ENCODE assay signal across 26 cellular contexts in the genomic region with DNA sequence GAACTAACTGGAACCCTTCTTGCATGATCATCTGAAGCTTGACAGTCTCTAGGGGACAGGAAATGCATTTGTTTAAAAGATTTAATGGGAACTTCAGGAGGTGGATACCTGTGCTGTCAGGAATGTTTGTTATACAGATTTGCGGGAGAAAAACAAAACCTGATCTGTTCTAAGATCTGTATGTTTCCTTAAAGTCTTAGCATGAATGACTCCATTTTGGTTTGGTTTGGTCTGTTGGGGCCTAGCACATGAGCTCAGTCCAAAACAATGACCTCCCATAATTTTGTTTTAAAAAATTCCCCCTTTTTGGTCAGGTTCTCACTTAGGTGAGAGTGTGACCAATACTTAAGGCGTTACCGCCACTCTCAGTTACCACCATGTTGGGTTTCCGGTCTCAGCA.
"Had no signal": no experiment of that assay in that cellular context is flagged by ENCODE, and none has a peak within 500 bp of the region (broad histone marks: within the 10 kb centered on the region; RNA-seq: fewer than 3 reads in every experiment).

No MANE protein-coding gene starts in this region.

- H3K27ac Mint-ChIP-seq: naive thymus-derived CD4-positive, alpha-beta T cell; natural killer cell; stimulated activated effector memory CD8-positive, alpha-beta T cell treated with anti-CD3 and anti-CD28 coated beads, Interleukin-12 subunit alpha, Interleukin-12 subunit beta, amount 100 ng/mL, for 72 hours; stimulated activated naive B cell treated with anti-CD40 and anti-IgM and Interleukin-4, amounts not matched to agents 10 μg/mL and 1 μg/mL and 100 μg/mL, for 72 hours; stimulated activated naive CD8-positive, alpha-beta T cell treated with anti-CD3 and anti-CD28 coated beads, Interleukin-15, Interleukin-2, amounts not matched to agents 100 ng/mL and 50 ng/mL, for 24 hours; type B pancreatic cell had no signal

- H3K36me3 ChIP-seq: pancreas, prostate gland, right lobe of liver, sigmoid colon, stomach, tibial artery, transverse colon, upper lobe of right lung, uterus had no signal

- ATAC-seq: naive thymus-derived CD4-positive, alpha-beta T cell; natural killer cell; pancreas; right cardiac atrium; right lobe of liver; stimulated activated effector memory CD8-positive, alpha-beta T cell treated with anti-CD3 and anti-CD28 coated beads, Interleukin-12 subunit alpha, Interleukin-12 subunit beta, amount 100 ng/mL, for 72 hours; stimulated activated naive B cell treated with anti-CD40 and anti-IgM and Interleukin-4, amounts not matched to agents 10 μg/mL and 1 μg/mL and 100 μg/mL, for 72 hours; upper lobe of right lung had no signal

- H3K9me3 ChIP-seq: pancreas, prostate gland, right lobe of liver, sigmoid colon, testis, tibial artery, transverse colon, upper lobe of right lung, uterus had no signal

- DNase-seq: naive thymus-derived CD4-positive, alpha-beta T cell; natural killer cell; occipital lobe; pancreas; right cardiac atrium; right lobe of liver; sigmoid colon; small intestine; stimulated activated CD4-positive, alpha-beta T cell treated with anti-CD3 and anti-CD28 coated beads, Interleukin-15, amount 100 ng/mL, for 24 hours; stimulated activated CD4-positive, alpha-beta T cell treated with anti-CD3 and anti-CD28 coated beads, Interleukin-2, amount 100 ng/mL, for 24 hours; stimulated activated CD4-positive, alpha-beta T cell treated with anti-CD3 and anti-CD28 coated beads, Interleukin-2, amount 100 ng/mL, for 48 hours; stimulated activated CD4-positive, alpha-beta T cell treated with anti-CD3 and anti-CD28 coated beads, Interleukin-4, amount 100 ng/mL, for 24 hours; stimulated activated naive B cell treated with anti-CD40 and anti-IgM and Interleukin-4, amounts not matched to agents 10 μg/mL and 1 μg/mL and 100 μg/mL, for 72 hours; stimulated activated naive CD4-positive, alpha-beta T cell treated with Interleukin-2 at 50 U/mL for 16 hours; stomach; testis; tibial artery; transverse colon; upper lobe of right lung; uterus had no signal

- H3K4me1 Mint-ChIP-seq: natural killer cell; nephron; stimulated activated effector memory CD8-positive, alpha-beta T cell treated with anti-CD3 and anti-CD28 coated beads, Interleukin-12 subunit alpha, Interleukin-12 subunit beta, amount 100 ng/mL, for 72 hours; stimulated activated naive B cell treated with anti-CD40 and anti-IgM and Interleukin-4, amounts not matched to agents 10 μg/mL and 1 μg/mL and 100 μg/mL, for 72 hours had no signal

- H3K27me3 ChIP-seq: pancreas, right lobe of liver, sigmoid colon, stomach, testis, tibial artery, transverse colon, upper lobe of right lung, uterus had no signal

- H3K4me3 Mint-ChIP-seq: naive thymus-derived CD4-positive, alpha-beta T cell; natural killer cell; nephron; neural crest cell; stimulated activated effector memory CD8-positive, alpha-beta T cell treated with anti-CD3 and anti-CD28 coated beads, Interleukin-12 subunit alpha, Interleukin-12 subunit beta, amount 100 ng/mL, for 72 hours; stimulated activated naive B cell treated with anti-CD40 and anti-IgM and Interleukin-4, amounts not matched to agents 10 μg/mL and 1 μg/mL and 100 μg/mL, for 72 hours; stimulated activated naive CD8-positive, alpha-beta T cell treated with anti-CD3 and anti-CD28 coated beads, Interleukin-15, Interleukin-2, amounts not matched to agents 100 ng/mL and 50 ng/mL, for 24 hours; type B pancreatic cell had no signal

- H3K27ac ChIP-seq: pancreas, prostate gland, right lobe of liver, sigmoid colon, stomach, testis, tibial artery, transverse colon, upper lobe of right lung, uterus had no signal

- FAIRE-seq: pancreas, small intestine had no signal

- H3K36me3 Mint-ChIP-seq: naive thymus-derived CD4-positive, alpha-beta T cell; natural killer cell; stimulated activated effector memory CD8-positive, alpha-beta T cell treated with anti-CD3 and anti-CD28 coated beads, Interleukin-12 subunit alpha, Interleukin-12 subunit beta, amount 100 ng/mL, for 72 hours had no signal

- H3K27me3 Mint-ChIP-seq: stimulated activated naive B cell treated with anti-CD40 and anti-IgM and Interleukin-4, amounts not matched to agents 10 μg/mL and 1 μg/mL and 100 μg/mL, for 72 hours; stimulated activated naive CD8-positive, alpha-beta T cell treated with anti-CD3 and anti-CD28 coated beads, Interleukin-15, Interleukin-2, amounts not matched to agents 100 ng/mL and 50 ng/mL, for 24 hours; type B pancreatic cell had no signal

- H3K4me1 ChIP-seq: prostate gland, right lobe of liver, sigmoid colon, testis, tibial artery, transverse colon, upper lobe of right lung, uterus had no signal

- H3K4me3 ChIP-seq: pancreas, prostate gland, right lobe of liver, sigmoid colon, stomach, testis, tibial artery, transverse colon, upper lobe of right lung, uterus had no signal
